In the genomic region with DNA sequence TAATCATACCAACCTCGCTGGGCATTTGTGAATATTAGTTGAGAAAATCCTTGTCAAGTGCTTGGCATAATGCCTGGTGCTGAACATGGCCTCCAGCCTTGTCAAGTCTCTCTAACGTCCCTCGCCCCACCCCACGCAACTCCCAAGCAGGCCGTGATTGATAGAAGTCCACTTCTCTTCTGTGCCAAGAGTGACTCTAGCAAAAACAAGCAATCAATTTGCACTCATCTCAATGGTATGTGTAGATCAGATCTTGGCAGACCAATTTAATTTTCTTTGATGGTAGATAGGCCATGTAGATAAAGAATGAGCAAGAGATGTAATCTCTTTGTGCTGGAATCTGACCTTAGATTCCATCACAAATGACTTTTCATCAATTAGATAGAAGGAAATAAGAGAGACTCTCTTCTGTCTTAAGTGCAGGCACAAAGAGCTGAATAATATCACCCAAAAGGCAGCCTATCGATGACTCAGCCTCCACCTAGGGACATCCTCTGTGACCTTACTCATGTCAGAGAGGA, we compare ENCODE assay signal across 22 cellular contexts. TPM values are rescaled to one million over a fixed set of nuclear protein-coding genes. Genes with fewer than 3 reads are reported as not detected.
DNase-seq lines count a peak whose midpoint lies in the region; ATAC-seq, FAIRE-seq and TF ChIP-seq lines count a peak whose summit lies in the region.
"Had no signal": no experiment of that assay in that cellular context is flagged by ENCODE, and none has a peak within 500 bp of the region (broad histone marks: within the 10 kb centered on the region; RNA-seq: fewer than 3 reads in every experiment).

No MANE protein-coding gene starts in this region.

- no peak for TF ChIP-seq CTCF in A549 (IDR thresholded peaks at IDR 0.05)
- TF ChIP-seq CTCF in ascending aorta (IDR thresholded peaks at IDR 0.05) = no peak
- no peak for TF ChIP-seq CTCF in Calu3 (IDR thresholded peaks at IDR 0.05; ENCODE audit: unreplicated experiment)

- no peaks in the 10 kb centered on the region for H4K20me1 ChIP-seq in Karpas-422 (ENCODE audit: insufficient read depth, low read depth, low read length)

- no peak for TF ChIP-seq RAD21 in A549 (conservative IDR thresholded peaks at IDR 0.05 in 1 of 2, IDR thresholded peaks at IDR 0.05 in 1 of 2)

- no peak for TF ChIP-seq POLR2A in A549 (IDR thresholded peaks at IDR 0.05; ENCODE audit: low read length)

- DNase-seq in A549 (ENCODE audit: low read depth in 1 of 2, low spot score in 1 of 2) (no peak), Karpas-422 (no peak), astrocyte of the hippocampus (ENCODE audit: low read depth, low spot score) (peak; percentile 35), kidney tubule cell (ENCODE audit: low spot score) (peak; percentile 50), ascending aorta (ENCODE audit: low spot score in 2 of 2) (no peak), Calu3 (no peak)
- DNase-seq in CD8-positive, alpha-beta memory T cell = no peak
- DNase-seq: activated CD4-positive, CD25-positive, alpha-beta regulatory T cell treated with anti-CD3 and anti-CD28 coated beads, Interleukin-2, amount 50 U/mL, for 72 hours; activated CD8-positive, alpha-beta memory T cell treated with anti-CD3 and anti-CD28 coated beads, Interleukin-2, amount 10 ng/mL, durations not matched to agents 7 days and 5 days; activated effector memory CD4-positive, alpha-beta T cell treated with Interleukin-2 at 50 U/mL for 16 hours; CD4-positive, alpha-beta T cell; colonic mucosa; MG63; naive thymus-derived CD8-positive, alpha-beta T cell; NCI-H187 treated with DMSO at 0.1 percent for 48 hours; NCI-H510A treated with DMSO at 0.1 percent for 48 hours; posterior cingulate gyrus; spleen had no signal

- H3K9me2 ChIP-seq in Karpas-422 (replicated peaks; ENCODE audit: insufficient read depth, low read length) = no peaks in the 10 kb centered on the region

- H2AFZ ChIP-seq in Karpas-422 (ENCODE audit: low read length) = no peak overlapping the region

- no TSS peak for BruUV-seq in Calu3 (replicated peaks; lab: Mats Ljungman, UMichigan)

- H3K27me3 ChIP-seq in Karpas-422 (ENCODE audit: low read length) (no peaks in the 10 kb centered on the region), ascending aorta (no peaks in the 10 kb centered on the region)
- no peaks in the 10 kb centered on the region for H3K27me3 ChIP-seq in CD8-positive, alpha-beta memory T cell (ENCODE audit: insufficient read depth, low read length, poor library complexity, severe bottlenecking)
- H3K27me3 ChIP-seq: colonic mucosa, MG63, spleen, tibial nerve had no signal

- FAIRE-seq in A549 (lab: Jason Lieb, UNC) = no peak
- FAIRE-seq: A204.1 had no signal

- WGBS in A549 (ENCODE audit: missing lambda C conversion rate) = 48% methylated on average over 6 of the region's 6 CpGs

- H3K9me3 ChIP-seq in A549 (no peaks in the 10 kb centered on the region), Karpas-422 (ENCODE audit: low read length) (no peaks in the 10 kb centered on the region), ascending aorta (no peaks in the 10 kb centered on the region)
- no peaks in the 10 kb centered on the region for H3K9me3 ChIP-seq in CD8-positive, alpha-beta memory T cell (ENCODE audit: low read length)
- H3K9me3 ChIP-seq: colonic mucosa, MG63, spleen, tibial nerve had no signal

- H3K4me2 ChIP-seq in A549 (peak overlapping the region; percentile 5; the same call in 1 of the 3 replicates), Karpas-422 (ENCODE audit: low read depth, low read length, poor library complexity, severe bottlenecking) (no peak overlapping the region)

- peaks cover 2% of the 10 kb centered on the region for H3K36me3 ChIP-seq in Karpas-422 (ENCODE audit: insufficient read depth, low read length)
- H3K36me3 ChIP-seq in CD8-positive, alpha-beta memory T cell (ENCODE audit: insufficient read depth, low read length) = no peaks in the 10 kb centered on the region
- no peaks in the 10 kb centered on the region for H3K36me3 ChIP-seq in ascending aorta
- H3K36me3 ChIP-seq: colonic mucosa, MG63, tibial nerve had no signal

- H3K9me3 Mint-ChIP-seq in CD8-positive, alpha-beta memory T cell = peaks cover 0 to 1% (median 0%) of the 10 kb centered on the region in 5 donors
- H3K9me3 Mint-ChIP-seq in Calu3 (ENCODE audit: low read depth, unreplicated experiment) = no peaks in the 10 kb centered on the region
- H3K9me3 Mint-ChIP-seq: CD4-positive, alpha-beta T cell; naive thymus-derived CD8-positive, alpha-beta T cell; stimulated activated effector memory CD8-positive, alpha-beta T cell treated with anti-CD3 and anti-CD28 coated beads, Interleukin-12 subunit alpha, Interleukin-12 subunit beta, amount 100 ng/mL, for 72 hours had no signal

- H3K27ac Mint-ChIP-seq in CD8-positive, alpha-beta memory T cell = peak overlapping the region in 2 of 8 donors; percentile 4 to 43
- H3K27ac Mint-ChIP-seq in Calu3 (ENCODE audit: unreplicated experiment) = no peak overlapping the region
- H3K27ac Mint-ChIP-seq: activated CD8-positive, alpha-beta memory T cell treated with anti-CD3 and anti-CD28 coated beads, Interleukin-2, amount 10 ng/mL, durations not matched to agents 7 days and 5 days; CD4-positive, alpha-beta T cell; naive thymus-derived CD8-positive, alpha-beta T cell; stimulated activated effector memory CD8-positive, alpha-beta T cell treated with anti-CD3 and anti-CD28 coated beads, Interleukin-12 subunit alpha, Interleukin-12 subunit beta, amount 100 ng/mL, for 72 hours had no signal

- no peaks in the 10 kb centered on the region for H3K79me2 ChIP-seq in Karpas-422 (ENCODE audit: low read length)

- intact Hi-C loops in ascending aorta (cut with DNase I) (no loop called here), Calu3 (cut with micrococcal nuclease; ENCODE audit: unreplicated experiment) (no loop called here)

- ATAC-seq in A549 (no peak), GM21390 (IDR thresholded peaks at IDR 0.05; ENCODE audit: unreplicated experiment) (no peak)
- ATAC-seq: activated CD8-positive, alpha-beta memory T cell treated with anti-CD3 and anti-CD28 coated beads, Interleukin-2, amount 10 ng/mL, durations not matched to agents 7 days and 5 days; naive thymus-derived CD8-positive, alpha-beta T cell; stimulated activated effector memory CD8-positive, alpha-beta T cell treated with anti-CD3 and anti-CD28 coated beads, Interleukin-12 subunit alpha, Interleukin-12 subunit beta, amount 100 ng/mL, for 72 hours had no signal

- H3K27ac ChIP-seq in A549 (0 out of 6 replicates have a peak overlapping the region, but pooled peaks of 1 of the 2 experiments have one; percentile 2), Karpas-422 (ENCODE audit: low read length) (peak overlapping the region; percentile 99), ascending aorta (no peak overlapping the region)
- no peak overlapping the region for H3K27ac ChIP-seq in CD8-positive, alpha-beta memory T cell (ENCODE audit: low read depth, low read length)
- H3K27ac ChIP-seq: colonic mucosa, spleen, tibial nerve had no signal

- H3K4me1 ChIP-seq in A549 = peaks cover 37% of the 10 kb centered on the region
- peaks cover 75% of the 10 kb centered on the region for H3K4me1 ChIP-seq in Karpas-422 (ENCODE audit: low read length)
- H3K4me1 ChIP-seq in CD8-positive, alpha-beta memory T cell (ENCODE audit: insufficient read depth, low read length) = peaks cover 4% of the 10 kb centered on the region
- peaks cover 4 to 20% of the 10 kb centered on the region in 2 donors for H3K4me1 ChIP-seq in ascending aorta
- H3K4me1 ChIP-seq: colonic mucosa had no signal

- peaks cover 7 to 28% (median 23%) of the 10 kb centered on the region in 3 donors for H3K36me3 Mint-ChIP-seq in CD8-positive, alpha-beta memory T cell
- H3K36me3 Mint-ChIP-seq in Calu3 (ENCODE audit: insufficient read depth, unreplicated experiment) = no peaks in the 10 kb centered on the region
- H3K36me3 Mint-ChIP-seq: stimulated activated effector memory CD8-positive, alpha-beta T cell treated with anti-CD3 and anti-CD28 coated beads, Interleukin-12 subunit alpha, Interleukin-12 subunit beta, amount 100 ng/mL, for 72 hours had no signal

- CTCF ChIA-PET in A549 (lab: Yijun Ruan, JAX) (interaction anchor here (0.6 kb wide), 1 partner anchor 31 kb away, joined by 3 read pairs; a partner anchor contains a TSS), Calu3 (lab: Charles Lee) (no interaction called here)
- CTCF ChIA-PET in CD8-positive, alpha-beta memory T cell (lab: Charles Lee) = no interaction called here

- TF ChIP-seq EP300 in A549 (IDR thresholded peaks at IDR 0.05) = no peak

- H3K27me3 Mint-ChIP-seq in CD8-positive, alpha-beta memory T cell = peaks cover 0 to 2% of the 10 kb centered on the region in 2 donors
- no peaks in the 10 kb centered on the region for H3K27me3 Mint-ChIP-seq in Calu3 (ENCODE audit: unreplicated experiment)
- H3K27me3 Mint-ChIP-seq: activated CD8-positive, alpha-beta memory T cell treated with anti-CD3 and anti-CD28 coated beads, Interleukin-2, amount 10 ng/mL, durations not matched to agents 7 days and 5 days; CD4-positive, alpha-beta T cell had no signal

- H3K4me3 ChIP-seq in A549 (no peak overlapping the region), Karpas-422 (ENCODE audit: low read length) (no peak overlapping the region), ascending aorta (no peak overlapping the region)
- no peak overlapping the region for H3K4me3 ChIP-seq in CD8-positive, alpha-beta memory T cell (ENCODE audit: low read length)
- H3K4me3 ChIP-seq: colonic mucosa, MG63, spleen, tibial nerve had no signal

- POLR2A ChIA-PET in A549 (lab: Yijun Ruan, JAX) = no interaction called here
- POLR2A ChIA-PET in CD8-positive, alpha-beta memory T cell (lab: Charles Lee) = no interaction called here

- H3K4me3 Mint-ChIP-seq in CD8-positive, alpha-beta memory T cell = no peak overlapping the region
- H3K4me3 Mint-ChIP-seq in Calu3 (ENCODE audit: low read depth, unreplicated experiment) = no peak overlapping the region
- H3K4me3 Mint-ChIP-seq: activated CD8-positive, alpha-beta memory T cell treated with anti-CD3 and anti-CD28 coated beads, Interleukin-2, amount 10 ng/mL, durations not matched to agents 7 days and 5 days; CD4-positive, alpha-beta T cell; naive thymus-derived CD8-positive, alpha-beta T cell; stimulated activated effector memory CD8-positive, alpha-beta T cell treated with anti-CD3 and anti-CD28 coated beads, Interleukin-12 subunit alpha, Interleukin-12 subunit beta, amount 100 ng/mL, for 72 hours had no signal

- no peak overlapping the region for H3K9ac ChIP-seq in Karpas-422 (ENCODE audit: low read length)

- H3K4me1 Mint-ChIP-seq in CD8-positive, alpha-beta memory T cell = peaks cover 6 to 33% (median 25%) of the 10 kb centered on the region in 3 donors
- H3K4me1 Mint-ChIP-seq in Calu3 (ENCODE audit: low read depth, unreplicated experiment) = peaks cover 27% of the 10 kb centered on the region

RNA-seq across cellular contexts. Expression of a gene that starts 31.0 kb away (rescaled TPM):
- polyA plus RNA-seq in A549 (2011; rRNA removed) (9.7 and 10.5 TPM in 2 replicates), A549 (2017; fragmentation: RNase III; extraction: RNeasy Plus Mini Kit Qiagen cat#74134 plus additional on column Dnase treatment) (7.7 to 8.6 TPM (median 7.9 TPM) in 3 replicates)
- 2.5 and 3.0 TPM in 2 replicates for polyA plus RNA-seq in A549 (2012; cell fraction: cytosol; rRNA removed)
- 1.4 TPM in 2 replicates for polyA plus RNA-seq in A549 (2012; cell fraction: nucleus; rRNA removed)
- polyA minus RNA-seq in A549 (2011; rRNA and poly(A)+ RNA removed) = 6.9 and 7.8 TPM in 2 replicates
- total RNA-seq in Karpas-422 (2014; rRNA removed; shearing (Covaris generic); ENCODE audit: low replicate concordance) = 13.4 and 35.6 TPM in 2 replicates
- 10 to 100 TPM; 11.0 to 16.5 TPM for total RNA-seq in CD8-positive, alpha-beta memory T cell
- polyA plus RNA-seq in CD8-positive, alpha-beta memory T cell = 5.6 TPM
- total RNA-seq in ascending aorta (13.2 TPM), Calu3 (2022) (4.3 and 5.1 TPM in 2 replicates)

Comparison
In these comparisons a context has a peak if more than half of its experiments do, and no peak if none do; other contexts are left out.
1. DNase-seq: peak in astrocyte of the hippocampus (single experiment) and kidney tubule cell (single experiment); none in A549 (0 of 2), Karpas-422 (single experiment), CD8-positive, alpha-beta memory T cell (0 of 5), ascending aorta (0 of 2) and Calu3 (single experiment).